ENCODE assay signal across 8 cellular contexts in genomic region chr3:18424213-18424861, GRCh38. TPM values are rescaled to one million over a fixed set of nuclear protein-coding genes. Genes with fewer than 3 reads are reported as not detected.
DNase-seq lines count a peak whose midpoint lies in the region; ATAC-seq and TF ChIP-seq lines count a peak whose summit lies in the region.

No MANE protein-coding gene starts in this region.

- CTCF ChIA-PET in AG04449 (lab: Yijun Ruan, JAX) = interaction anchor here (0.7 kb wide), 1 partner anchor 436 kb away, joined by 3 read pairs; no protein-coding TSS in a partner anchor

- peaks cover 74% of the 10 kb centered on the region for H3K36me3 Mint-ChIP-seq in activated T-helper 1 cell treated with anti-CD3 and anti-CD28 coated beads, Interleukin-12 subunit alpha, Interleukin-12 subunit beta, Interleukin-2, Interleukin-4 antibody, amounts not matched to agents 30 ng/mL and 10 ng/mL and 1 ng/mL, durations not matched to agents 14 hours and 24 hours and 36 hours (ENCODE audit: low read depth)

- intact Hi-C loops in activated T-helper 1 cell treated with anti-CD3 and anti-CD28 coated beads, Interleukin-12 subunit alpha, Interleukin-12 subunit beta, Interleukin-2, Interleukin-4 antibody, amounts not matched to agents 30 ng/mL and 10 ng/mL and 1 ng/mL, durations not matched to agents 14 hours and 24 hours and 36 hours (cut with micrococcal nuclease) = loop anchor here (5.0 to 10.0 kb wide), 3 partner anchors 37 to 1910 kb away; partner anchors contain the start of genes RFTN1 and TBC1D5
- intact Hi-C loops in left cardiac atrium (cut with DNase I) = no loop called here
- intact Hi-C loops in sciatic nerve (cut with DNase I) = no loop called here

- H3K4me3 ChIP-seq in AG04449 (ENCODE audit: low read depth, low read length) (peak overlapping the region; percentile 74), HFF-Myc (replicated peaks; ENCODE audit: low read depth, low read length) (peak overlapping the region; percentile 58)

- H3K4me1 Mint-ChIP-seq in activated T-helper 1 cell treated with anti-CD3 and anti-CD28 coated beads, Interleukin-12 subunit alpha, Interleukin-12 subunit beta, Interleukin-2, Interleukin-4 antibody, amounts not matched to agents 30 ng/mL and 10 ng/mL and 1 ng/mL, durations not matched to agents 14 hours and 24 hours and 36 hours (ENCODE audit: low read depth) = peaks cover 72% of the 10 kb centered on the region

- no peaks in the 10 kb centered on the region for H3K9me3 Mint-ChIP-seq in activated T-helper 1 cell treated with anti-CD3 and anti-CD28 coated beads, Interleukin-12 subunit alpha, Interleukin-12 subunit beta, Interleukin-2, Interleukin-4 antibody, amounts not matched to agents 30 ng/mL and 10 ng/mL and 1 ng/mL, durations not matched to agents 14 hours and 24 hours and 36 hours

- peak; percentile 14 to 16 for ATAC-seq in left cardiac atrium
- ATAC-seq in sciatic nerve = peak; percentile 32

- peak overlapping the region; percentile 85 for H3K4me3 Mint-ChIP-seq in activated T-helper 1 cell treated with anti-CD3 and anti-CD28 coated beads, Interleukin-12 subunit alpha, Interleukin-12 subunit beta, Interleukin-2, Interleukin-4 antibody, amounts not matched to agents 30 ng/mL and 10 ng/mL and 1 ng/mL, durations not matched to agents 14 hours and 24 hours and 36 hours

- TF ChIP-seq CTCF in AG04449 (IDR thresholded peaks at IDR 0.05; ENCODE audit: insufficient read depth, low read length, missing control alignments) (no peak), HFF-Myc (IDR thresholded peaks at IDR 0.05; ENCODE audit: low read depth, low read length, missing control alignments) (no peak)

- POLR2A ChIA-PET in AG04449 (lab: Yijun Ruan, JAX) = no interaction called here

- in situ Hi-C loops in KBM-7 (cut with MboI; ENCODE audit: low pct_unique_long_range_greater_than_20kb, low sequenced_read_pairs) = no loop called here

- peaks cover 6% of the 10 kb centered on the region for H3K27me3 Mint-ChIP-seq in activated T-helper 1 cell treated with anti-CD3 and anti-CD28 coated beads, Interleukin-12 subunit alpha, Interleukin-12 subunit beta, Interleukin-2, Interleukin-4 antibody, amounts not matched to agents 30 ng/mL and 10 ng/mL and 1 ng/mL, durations not matched to agents 14 hours and 24 hours and 36 hours (ENCODE audit: insufficient read depth)

- peak overlapping the region; percentile 88 for H3K27ac Mint-ChIP-seq in activated T-helper 1 cell treated with anti-CD3 and anti-CD28 coated beads, Interleukin-12 subunit alpha, Interleukin-12 subunit beta, Interleukin-2, Interleukin-4 antibody, amounts not matched to agents 30 ng/mL and 10 ng/mL and 1 ng/mL, durations not matched to agents 14 hours and 24 hours and 36 hours

- no peak for DNase-seq in AG04449 (ENCODE audit: low read depth, low spot score)
- no peak for DNase-seq in HFF-Myc (ENCODE audit: extremely low read depth, low read depth)
- DNase-seq in activated T-helper 1 cell treated with anti-CD3 and anti-CD28 coated beads, Interleukin-12 subunit alpha, Interleukin-12 subunit beta, Interleukin-2, Interleukin-4 antibody, amounts not matched to agents 30 ng/mL and 10 ng/mL and 1 ng/mL, durations not matched to agents 14 hours and 24 hours and 36 hours (ENCODE audit: low spot score) = no peak
- DNase-seq in left cardiac atrium = no peak
- peak; percentile 58 for DNase-seq in sciatic nerve (ENCODE audit: low spot score)
- no peak for DNase-seq in RKO (ENCODE audit: low spot score)
- no peak for DNase-seq in NCI-H2171 (lab: John Stamatoyannopoulos, UW)
- no peak for DNase-seq in KBM-7

RNA-seq across cellular contexts. Expression of gene SATB1, which starts 0.8 kb away (rescaled TPM):
- total RNA-seq in activated T-helper 1 cell treated with anti-CD3 and anti-CD28 coated beads, Interleukin-12 subunit alpha, Interleukin-12 subunit beta, Interleukin-2, Interleukin-4 antibody, amounts not matched to agents 30 ng/mL and 10 ng/mL and 1 ng/mL, durations not matched to agents 14 hours and 24 hours and 36 hours = 679 and 686 TPM in 2 replicates
- 10 to 100 TPM; 28.5 to 33.5 TPM for total RNA-seq in left cardiac atrium
- 52.2 TPM for total RNA-seq in sciatic nerve

Comparison
In these comparisons a context has a peak if more than half of its experiments do, and no peak if none do; other contexts are left out.
1. RNA of gene SATB1, which starts 0.8 kb away (total RNA-seq): 679 to 686 TPM in activated T-helper 1 cell treated with anti-CD3 and anti-CD28 coated beads, Interleukin-12 subunit alpha, Interleukin-12 subunit beta, Interleukin-2, Interleukin-4 antibody, amounts not matched to agents 30 ng/mL and 10 ng/mL and 1 ng/mL, durations not matched to agents 14 hours and 24 hours and 36 hours; 52.2 TPM in sciatic nerve (single experiment) and 28.5 to 33.5 TPM in left cardiac atrium; every median in the first group is over 10 times any median in the second.